Comparison of ENCODE assay signal across 12 cellular contexts in genomic region chr1:87914396-87914795, GRCh38.
"Had no signal": no experiment of that assay in that cellular context is flagged by ENCODE, and none has a peak within 500 bp of the region (broad histone marks: within the 10 kb centered on the region; RNA-seq: fewer than 3 reads in every experiment).

No MANE protein-coding gene starts in this region.

- DNase-seq: cortex of kidney; dorsolateral prefrontal cortex; effector CD8-positive, alpha-beta T cell; foreskin fibroblast; head of caudate nucleus; hippocampal formation; naive thymus-derived CD8-positive, alpha-beta T cell; small intestine; stimulated activated CD4-positive, alpha-beta T cell treated with anti-CD3 and anti-CD28 coated beads, Interleukin-12 subunit alpha, Interleukin-12 subunit beta, amount 100 ng/mL, for 4 hours; stimulated activated naive CD4-positive, alpha-beta T cell; trophoblast cell had no signal

- H3K27ac ChIP-seq: dorsolateral prefrontal cortex, neutrophil had no signal

- H3K27me3 ChIP-seq: dorsolateral prefrontal cortex, neutrophil had no signal

- H3K9me3 ChIP-seq: neutrophil had no signal

- H3K4me3 ChIP-seq: dorsolateral prefrontal cortex had no signal

- FAIRE-seq: small intestine had no signal

- H3K36me3 ChIP-seq: neutrophil had no signal
